In genomic region chr12:127509066-127509778, GRCh38 we compare ENCODE assay signal across 16 cellular contexts.
DNase-seq lines count a peak whose midpoint lies in the region; ATAC-seq, FAIRE-seq and TF ChIP-seq lines count a peak whose summit lies in the region.
"Had no signal": no experiment of that assay in that cellular context is flagged by ENCODE, and none has a peak within 500 bp of the region (broad histone marks: within the 10 kb centered on the region; RNA-seq: fewer than 3 reads in every experiment).

No MANE protein-coding gene starts in this region.

- H3K79me2 ChIP-seq in MM.1S (ENCODE audit: low read length), result no peaks in the 10 kb centered on the region

- H3K9ac ChIP-seq in MM.1S (ENCODE audit: low read length), result no peak overlapping the region
- H3K9ac ChIP-seq: BLaER1 treated with 17β-estradiol and CSF1 and Interleukin-3, amounts not matched to agents 10 nM and 100 nM had no signal

- H2AFZ ChIP-seq in MM.1S (ENCODE audit: low read length), result no peak overlapping the region

- no peaks in the 10 kb centered on the region for H3K9me3 ChIP-seq in MM.1S (replicated peaks; ENCODE audit: insufficient read depth, low read length)
- H3K9me3 ChIP-seq: BLaER1 treated with 17β-estradiol and CSF1 and Interleukin-3, amounts not matched to agents 10 nM and 100 nM had no signal

- no peak for ATAC-seq in HG02973 (IDR thresholded peaks at IDR 0.05; ENCODE audit: unreplicated experiment)
- ATAC-seq in GM21390 (IDR thresholded peaks at IDR 0.05; ENCODE audit: unreplicated experiment), result no peak
- ATAC-seq: naive thymus-derived CD8-positive, alpha-beta T cell had no signal

- H3K4me2 ChIP-seq in MM.1S (ENCODE audit: low read depth, low read length), result no peak overlapping the region
- H3K4me2 ChIP-seq: BLaER1 treated with 17β-estradiol and CSF1 and Interleukin-3, amounts not matched to agents 10 nM and 100 nM had no signal

- CTCF ChIA-PET in BJ (lab: Yijun Ruan, JAX), result interaction anchor here (1.2 to 3.2 kb wide), 4 partner anchors 8 to 168 kb away, joined by 3 to 11 read pairs (median 4); no protein-coding TSS in a partner anchor

- TF ChIP-seq CTCF in BJ (IDR thresholded peaks at IDR 0.05; ENCODE audit: insufficient read depth, low read depth, low read length) (no peak), MM.1S (IDR thresholded peaks at IDR 0.05; ENCODE audit: low read length) (no peak), bronchial epithelial cell (IDR thresholded peaks at IDR 0.05; ENCODE audit: insufficient read depth, low read length, severe bottlenecking) (no peak)

- H3K27ac ChIP-seq in MM.1S (ENCODE audit: low read length), result no peak overlapping the region
- H3K27ac ChIP-seq: BLaER1 treated with 17β-estradiol and CSF1 and Interleukin-3, amounts not matched to agents 10 nM and 100 nM had no signal

- peak; percentile 70 for FAIRE-seq in bronchial epithelial cell (lab: Jason Lieb, UNC)
- FAIRE-seq: frontal cortex had no signal

- no peaks in the 10 kb centered on the region for H3K9me2 ChIP-seq in MM.1S (replicated peaks; ENCODE audit: insufficient read depth, low read length)

- POLR2A ChIA-PET in BJ (lab: Charles Lee), result interaction anchor here (0.6 kb wide), 1 partner anchor 1313 kb away, joined by 3 read pairs; no protein-coding TSS in a partner anchor

- DNase-seq in BJ (ENCODE audit: low read depth) (peak; percentile 64), MM.1S (peak; percentile 21), bronchial epithelial cell (ENCODE audit: low read depth) (no peak), myocyte (ENCODE audit: low read depth) (peak; percentile 28), mesenteric fat pad (ENCODE audit: low spot score) (no peak), NCI-H1436 (lab: John Stamatoyannopoulos, UW) (no peak)
- DNase-seq: activated B cell treated with CpG ODN at 0.5 μM for 24 hours; activated effector memory CD4-positive, alpha-beta T cell treated with anti-CD3 and anti-CD28 coated beads, Interleukin-2, amount 50 U/mL, for 16 hours; DMS153; naive thymus-derived CD8-positive, alpha-beta T cell; NCI-H187; NCI-H526 treated with DMSO at 0.1 percent for 48 hours had no signal

- H3K36me3 ChIP-seq in BJ (ENCODE audit: control insufficient read depth, insufficient read depth, low read length) (no peaks in the 10 kb centered on the region), MM.1S (replicated peaks; ENCODE audit: insufficient read depth, low read length) (no peaks in the 10 kb centered on the region), bronchial epithelial cell (ENCODE audit: control insufficient read depth, insufficient read depth, low read length) (no peaks in the 10 kb centered on the region)
- H3K36me3 ChIP-seq: BLaER1 treated with 17β-estradiol and CSF1 and Interleukin-3, amounts not matched to agents 10 nM and 100 nM had no signal

- H3K4me3 ChIP-seq in BJ (ENCODE audit: low read depth, low read length), result no peak overlapping the region
- H3K4me3 ChIP-seq in MM.1S (ENCODE audit: low read length), result no peak overlapping the region
- H3K4me3 ChIP-seq in bronchial epithelial cell (ENCODE audit: low read depth, low read length), result no peak overlapping the region
- H3K4me3 ChIP-seq: BLaER1 treated with 17β-estradiol and CSF1 and Interleukin-3, amounts not matched to agents 10 nM and 100 nM had no signal

- no peaks in the 10 kb centered on the region for H3F3A ChIP-seq in MM.1S (ENCODE audit: insufficient read depth, low read length)

- no peaks in the 10 kb centered on the region for H3K27me3 ChIP-seq in BJ (ENCODE audit: control insufficient read depth, insufficient read depth, low read length)
- no peaks in the 10 kb centered on the region for H3K27me3 ChIP-seq in MM.1S (replicated peaks; ENCODE audit: insufficient read depth, low read length)
- no peaks in the 10 kb centered on the region for H3K27me3 ChIP-seq in bronchial epithelial cell (ENCODE audit: control insufficient read depth, insufficient read depth, low read length)
- H3K27me3 ChIP-seq: BLaER1 treated with 17β-estradiol and CSF1 and Interleukin-3, amounts not matched to agents 10 nM and 100 nM had no signal

- no peaks in the 10 kb centered on the region for H4K20me1 ChIP-seq in MM.1S (ENCODE audit: insufficient read depth, low read length)
- H4K20me1 ChIP-seq: BLaER1 treated with 17β-estradiol and CSF1 and Interleukin-3, amounts not matched to agents 10 nM and 100 nM had no signal

- peaks cover 7% of the 10 kb centered on the region for H3K4me1 ChIP-seq in MM.1S (ENCODE audit: low read length)

Comparison
In these comparisons a context has a peak if more than half of its experiments do, and no peak if none do; other contexts are left out.
1. DNase-seq: peak in BJ (single experiment), MM.1S (single experiment) and myocyte (single experiment); none in bronchial epithelial cell (single experiment), mesenteric fat pad (single experiment) and NCI-H1436 (single experiment).